8 cellular contexts compared by ENCODE assay signal in the genomic region with DNA sequence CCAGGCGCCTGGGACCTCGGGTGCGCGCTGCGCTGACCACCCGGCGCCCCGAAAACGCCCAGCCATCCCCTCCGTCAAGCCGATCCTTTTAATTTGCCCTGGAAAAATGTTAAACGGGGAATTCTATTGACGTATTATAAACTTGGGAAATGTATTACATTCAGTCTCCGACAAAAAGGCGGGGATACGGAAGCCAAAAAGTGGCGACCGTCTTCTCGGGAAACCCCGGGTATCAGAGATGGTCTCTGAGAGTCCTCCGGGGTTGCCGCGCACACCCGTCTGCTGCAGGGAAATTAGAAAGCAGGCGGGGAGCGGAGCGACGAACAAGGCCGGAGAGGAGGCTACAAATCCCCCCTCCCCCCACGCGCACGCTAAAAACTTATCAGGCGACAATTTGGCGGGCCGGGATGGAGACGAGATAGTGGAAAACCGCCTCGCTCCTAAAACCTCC. TPM values are rescaled to one million over a fixed set of nuclear protein-coding genes. Genes with fewer than 3 reads are reported as not detected.
DNase-seq lines count a peak whose midpoint lies in the region; ATAC-seq and TF ChIP-seq lines count a peak whose summit lies in the region.

No MANE protein-coding gene starts in this region.

- peaks cover 22% of the 10 kb centered on the region for H3K4me1 ChIP-seq in HEK293 (ENCODE audit: control insufficient read depth, insufficient read depth, low read length)

- H3K27ac ChIP-seq in HEK293 (ENCODE audit: extremely low read depth, low read depth, low read length), result no peak overlapping the region

- peaks cover 3% of the 10 kb centered on the region for H3K4me1 Mint-ChIP-seq in T-helper 17 cell

- POLR2A ChIA-PET in HEK293 (lab: Yijun Ruan, JAX), result interaction anchor here (0.8 kb wide), 1 partner anchor 34 kb away, joined by 3 read pairs; no protein-coding TSS in a partner anchor

- H3K4me3 ChIP-seq in HEK293 (ENCODE audit: low read depth, low read length), result peak overlapping the region; percentile 15; the same call in 1 of the 2 replicates
- peak overlapping the region; percentile 50 for H3K4me3 ChIP-seq in skeletal muscle cell (ENCODE audit: low read depth, low read length)

- intact Hi-C loops in left cardiac atrium (cut with DNase I), result no loop called here

- DNase-seq in T-helper 17 cell, result no peak
- no peak for DNase-seq in left cardiac atrium
- DNase-seq in skeletal muscle cell (ENCODE audit: low read depth), result no peak
- DNase-seq in anterior cingulate cortex (lab: John Stamatoyannopoulos, UW), result no peak
- DNase-seq in ureter (ENCODE audit: low spot score), result no peak
- DNase-seq in stimulated activated CD4-positive, alpha-beta T cell treated with anti-CD3 and anti-CD28 coated beads, Interleukin-4, amount 100 ng/mL, for 4 hours, result no peak

- no peaks in the 10 kb centered on the region for H3K36me3 ChIP-seq in HEK293 (ENCODE audit: control insufficient read depth in 2 of 2, insufficient read depth in 1 of 2, low read length in 2 of 2)

- ATAC-seq in T-helper 17 cell (no peak), left cardiac atrium (peak; percentile 19 to 28), HG02588 (IDR thresholded peaks at IDR 0.05; ENCODE audit: unreplicated experiment) (no peak)

- no peaks in the 10 kb centered on the region for H3K9me3 ChIP-seq in HEK293 (ENCODE audit: control insufficient read depth, insufficient read depth, low read depth, low read length)
- no peaks in the 10 kb centered on the region for H3K9me3 ChIP-seq in T-helper 17 cell (ENCODE audit: control insufficient read depth, low read length, poor library complexity, severe bottlenecking)

- CTCF ChIA-PET in HEK293 (lab: Yijun Ruan, JAX), result interaction anchor here (0.5 to 1.9 kb wide), 17 partner anchors 9 to 485 kb away, joined by 3 to 7 read pairs (median 3); no protein-coding TSS in a partner anchor

- peaks cover 71% of the 10 kb centered on the region for H3K27me3 Mint-ChIP-seq in T-helper 17 cell

- no peak overlapping the region for H3K27ac Mint-ChIP-seq in T-helper 17 cell

- TF ChIP-seq CTCF in HEK293 (tag by site-specific recombination; IDR thresholded peaks at IDR 0.05), result no peak

- peaks cover 2% of the 10 kb centered on the region for H3K36me3 Mint-ChIP-seq in T-helper 17 cell (ENCODE audit: low read depth)

- H3K4me3 Mint-ChIP-seq in T-helper 17 cell, result peak overlapping the region; percentile 12

TF ChIP-seq in HEK293, 187 proteins besides CTCF, POLR2A, EP300 and RAD21:
- TF ChIP-seq, protein P1, sequence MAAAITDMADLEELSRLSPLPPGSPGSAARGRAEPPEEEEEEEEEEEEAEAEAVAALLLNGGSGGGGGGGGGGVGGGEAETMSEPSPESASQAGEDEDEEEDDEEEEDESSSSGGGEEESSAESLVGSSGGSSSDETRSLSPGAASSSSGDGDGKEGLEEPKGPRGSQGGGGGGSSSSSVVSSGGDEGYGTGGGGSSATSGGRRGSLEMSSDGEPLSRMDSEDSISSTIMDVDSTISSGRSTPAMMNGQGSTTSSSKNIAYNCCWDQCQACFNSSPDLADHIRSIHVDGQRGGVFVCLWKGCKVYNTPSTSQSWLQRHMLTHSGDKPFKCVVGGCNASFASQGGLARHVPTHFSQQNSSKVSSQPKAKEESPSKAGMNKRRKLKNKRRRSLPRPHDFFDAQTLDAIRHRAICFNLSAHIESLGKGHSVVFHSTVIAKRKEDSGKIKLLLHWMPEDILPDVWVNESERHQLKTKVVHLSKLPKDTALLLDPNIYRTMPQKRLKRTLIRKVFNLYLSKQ (tag by site-specific recombination; IDR thresholded peaks at IDR 0.05; ENCODE audit: borderline replicate concordance), result no peak
- TF ChIP-seq ZNF561 (tag by site-specific recombination; IDR thresholded peaks at IDR 0.05; ENCODE audit: borderline replicate concordance), result no peak
- no peak for TF ChIP-seq ZNF2 (tag by site-specific recombination; IDR thresholded peaks at IDR 0.05)
- TF ChIP-seq ZNF114 (tag by site-specific recombination; IDR thresholded peaks at IDR 0.05), result no peak
- TF ChIP-seq BCL11A (tag by site-specific recombination; IDR thresholded peaks at IDR 0.05; ENCODE audit: low read depth), result no peak
- no peak for TF ChIP-seq ZNF311 (tag by site-specific recombination; IDR thresholded peaks at IDR 0.05; ENCODE audit: borderline replicate concordance)
- TF ChIP-seq KLF7 (tag by site-specific recombination; IDR thresholded peaks at IDR 0.05; ENCODE audit: borderline replicate concordance), result no peak
- TF ChIP-seq ZNF585B (tag by site-specific recombination; IDR thresholded peaks at IDR 0.05), result no peak
- no peak for TF ChIP-seq ZNF239 (tag by site-specific recombination; IDR thresholded peaks at IDR 0.05)
- no peak for TF ChIP-seq ZNF518A (tag by site-specific recombination; conservative IDR thresholded peaks at IDR 0.05; ENCODE audit: low read depth)
- TF ChIP-seq, protein P2, sequence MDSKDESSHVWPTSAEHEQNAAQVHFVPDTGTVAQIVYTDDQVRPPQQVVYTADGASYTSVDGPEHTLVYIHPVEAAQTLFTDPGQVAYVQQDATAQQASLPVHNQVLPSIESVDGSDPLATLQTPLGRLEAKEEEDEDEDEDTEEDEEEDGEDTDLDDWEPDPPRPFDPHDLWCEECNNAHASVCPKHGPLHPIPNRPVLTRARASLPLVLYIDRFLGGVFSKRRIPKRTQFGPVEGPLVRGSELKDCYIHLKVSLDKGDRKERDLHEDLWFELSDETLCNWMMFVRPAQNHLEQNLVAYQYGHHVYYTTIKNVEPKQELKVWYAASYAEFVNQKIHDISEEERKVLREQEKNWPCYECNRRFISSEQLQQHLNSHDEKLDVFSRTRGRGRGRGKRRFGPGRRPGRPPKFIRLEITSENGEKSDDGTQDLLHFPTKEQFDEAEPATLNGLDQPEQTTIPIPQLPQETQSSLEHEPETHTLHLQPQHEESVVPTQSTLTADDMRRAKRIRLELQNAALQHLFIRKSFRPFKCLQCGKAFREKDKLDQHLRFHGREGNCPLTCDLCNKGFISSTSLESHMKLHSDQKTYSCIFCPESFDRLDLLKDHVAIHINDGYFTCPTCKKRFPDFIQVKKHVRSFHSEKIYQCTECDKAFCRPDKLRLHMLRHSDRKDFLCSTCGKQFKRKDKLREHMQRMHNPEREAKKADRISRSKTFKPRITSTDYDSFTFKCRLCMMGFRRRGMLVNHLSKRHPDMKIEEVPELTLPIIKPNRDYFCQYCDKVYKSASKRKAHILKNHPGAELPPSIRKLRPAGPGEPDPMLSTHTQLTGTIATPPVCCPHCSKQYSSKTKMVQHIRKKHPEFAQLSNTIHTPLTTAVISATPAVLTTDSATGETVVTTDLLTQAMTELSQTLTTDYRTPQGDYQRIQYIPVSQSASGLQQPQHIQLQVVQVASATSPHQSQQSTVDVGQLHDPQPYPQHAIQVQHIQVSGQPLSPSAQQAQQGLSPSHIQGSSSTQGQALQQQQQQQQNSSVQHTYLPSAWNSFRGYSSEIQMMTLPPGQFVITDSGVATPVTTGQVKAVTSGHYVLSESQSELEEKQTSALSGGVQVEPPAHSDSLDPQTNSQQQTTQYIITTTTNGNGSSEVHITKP (tag by site-specific recombination; IDR thresholded peaks at IDR 0.05), result no peak
- no peak for TF ChIP-seq ZNF157 (tag by site-specific recombination; IDR thresholded peaks at IDR 0.05)
TF ChIP-seq in HEK293: peak in this region for 0.

RNA-seq across cellular contexts. Expression of gene SALL4, which starts 1.5 kb away (rescaled TPM):
- under 1 TPM; 0.16 to 0.32 TPM for total RNA-seq in T-helper 17 cell
- under 1 TPM; 0.09 to 0.13 TPM for total RNA-seq in left cardiac atrium
- 2.3 TPM for total RNA-seq in ureter

RNA-seq across cellular contexts. Expression of gene ATP9A, which starts 32.6 kb away (rescaled TPM):
- total RNA-seq in T-helper 17 cell (1 to 10 TPM in 1 of 2 donors, under 1 TPM in 1; 0.15 to 4.2 TPM), left cardiac atrium (10 to 100 TPM; 27.6 to 28.0 TPM), ureter (64.5 TPM)

Comparison
In these comparisons a context has a peak if more than half of its experiments do, and no peak if none do; other contexts are left out.
1. ATAC-seq: peak in left cardiac atrium (2 of 2); none in T-helper 17 cell (single experiment) and HG02588 (single experiment).
2. RNA of gene ATP9A, which starts 32.6 kb away (total RNA-seq): 64.5 TPM in ureter (single experiment) and 27.6 to 28.0 TPM in left cardiac atrium; 0.15 to 4.2 TPM in T-helper 17 cell; every median in the first group is over 4 times any median in the second.